In the genomic region with DNA sequence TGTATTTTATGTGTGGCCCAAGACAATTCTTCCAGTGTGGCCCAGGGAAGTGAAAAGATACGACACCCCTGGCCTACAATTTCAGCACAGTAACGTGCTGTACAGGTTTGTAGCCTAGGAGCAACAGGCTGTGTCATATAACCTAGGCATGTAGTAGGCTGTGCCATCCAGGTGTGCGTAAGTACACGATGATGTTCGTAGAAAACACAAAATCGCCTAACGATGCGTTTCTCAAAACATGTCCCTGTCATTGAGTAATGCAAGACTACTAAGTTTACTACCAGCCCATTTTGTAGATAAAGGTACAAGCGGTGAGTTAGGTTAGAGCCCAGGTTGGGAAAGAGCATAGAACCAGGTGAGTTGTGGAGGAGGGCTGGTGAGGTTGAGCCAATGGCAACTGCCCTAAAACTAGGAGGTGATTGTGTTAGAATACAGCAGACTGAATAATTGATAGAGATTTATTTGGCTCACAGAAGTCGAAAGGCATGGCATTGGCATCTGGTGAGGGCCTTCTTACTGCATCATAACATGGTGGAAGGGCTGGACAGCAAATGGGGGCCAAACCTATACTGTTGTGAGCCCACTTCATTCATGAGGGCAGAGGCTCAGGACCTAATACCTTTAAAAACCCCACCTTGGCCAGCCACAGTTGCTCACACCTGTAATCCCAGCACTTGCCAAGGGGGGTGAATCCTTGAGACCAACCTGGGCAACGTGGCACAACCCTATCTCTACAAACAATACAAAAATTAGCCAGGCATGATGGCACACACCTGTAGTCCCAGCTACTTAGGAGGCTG, we compare ENCODE assay signal across 12 cellular contexts. TPM values are rescaled to one million over a fixed set of nuclear protein-coding genes. Genes with fewer than 3 reads are reported as not detected.
DNase-seq lines count a peak whose midpoint lies in the region; ATAC-seq, FAIRE-seq and TF ChIP-seq lines count a peak whose summit lies in the region.
"Had no signal": no experiment of that assay in that cellular context is flagged by ENCODE, and none has a peak within 500 bp of the region (broad histone marks: within the 10 kb centered on the region; RNA-seq: fewer than 3 reads in every experiment).

No MANE protein-coding gene starts in this region.

- H3K4me3 Mint-ChIP-seq in GM23338: no peak overlapping the region

- H3K27ac Mint-ChIP-seq in GM23338: no peak overlapping the region

- peak in 1 of 2 experiments; percentile 43 for DNase-seq in A549 (ENCODE audit: low read depth in 1 of 2, low spot score in 1 of 2)
- DNase-seq in GM23338 (ENCODE audit: low spot score): no peak
- peak; percentile 70 for DNase-seq in activated CD8-positive, alpha-beta memory T cell treated with anti-CD3 and anti-CD28 coated beads, Interleukin-2, amount 50 U/mL, for 48 hours
- peak; percentile 33 for DNase-seq in glomerular visceral epithelial cell (ENCODE audit: extremely low spot score)
- DNase-seq in activated CD4-positive, CD25-positive, alpha-beta regulatory T cell (lab: John Stamatoyannopoulos, UW): no peak
- no peak for DNase-seq in ascending aorta (ENCODE audit: low spot score in 2 of 2)

- TF ChIP-seq CTCF in A549 (IDR thresholded peaks at IDR 0.05) (no peak), GM23338 (conservative IDR thresholded peaks at IDR 0.05; ENCODE audit: low read depth in 2 of 2) (no peak), ascending aorta (IDR thresholded peaks at IDR 0.05) (no peak)

- intact Hi-C loops in ascending aorta (cut with DNase I): no loop called here

- H3K36me3 Mint-ChIP-seq in GM23338 (ENCODE audit: low read depth): peaks cover 52% of the 10 kb centered on the region

- no peak for TF ChIP-seq POLR2A in A549 (IDR thresholded peaks at IDR 0.05; ENCODE audit: low read length)

- H3K4me1 Mint-ChIP-seq in GM23338: peaks cover 16% of the 10 kb centered on the region

- peaks cover 31% of the 10 kb centered on the region for H3K4me1 ChIP-seq in A549
- peaks cover 7% of the 10 kb centered on the region; the same call in 1 of the 2 replicates for H3K4me1 ChIP-seq in GM23338 (ENCODE audit: insufficient read depth)
- H3K4me1 ChIP-seq in ascending aorta: peaks cover 12 to 20% of the 10 kb centered on the region in 2 donors

- no peak for TF ChIP-seq EP300 in A549 (IDR thresholded peaks at IDR 0.05)

- H3K36me3 ChIP-seq in GM23338 (ENCODE audit: insufficient read depth) (peaks cover 39% of the 10 kb centered on the region), ascending aorta (peaks cover 60 to 62% of the 10 kb centered on the region in 2 donors)

- no peak overlapping the region for H2AFZ ChIP-seq in GM23338

- 89% methylated on average over 11 of the region's 11 CpGs for WGBS in A549 (ENCODE audit: missing lambda C conversion rate)

- no peak overlapping the region for H3K27ac ChIP-seq in A549
- peak overlapping the region; percentile 91 for H3K27ac ChIP-seq in GM23338 (ENCODE audit: low read depth)
- H3K27ac ChIP-seq in ascending aorta: no peak overlapping the region
- H3K27ac ChIP-seq: C4-2B had no signal

- H3F3A ChIP-seq in GM23338 (replicated peaks; ENCODE audit: low read depth): peaks cover 54% of the 10 kb centered on the region

- H3K9me3 Mint-ChIP-seq in GM23338: peaks cover under 1% of the 10 kb centered on the region; the same call in 1 of the 3 replicates

- H3K9me2 ChIP-seq in GM23338 (ENCODE audit: insufficient read depth): no peaks in the 10 kb centered on the region

- POLR2A ChIA-PET in A549 (lab: Yijun Ruan, JAX): interaction anchor here (0.7 to 1.7 kb wide), 3 partner anchors 15 to 343 kb away, joined by 4 to 9 read pairs (median 7); no protein-coding TSS in a partner anchor

- peaks cover 17% of the 10 kb centered on the region for H3K27me3 Mint-ChIP-seq in GM23338 (ENCODE audit: insufficient read depth, low read depth, poor library complexity)

- peaks cover 23% of the 10 kb centered on the region for H4K20me1 ChIP-seq in GM23338 (replicated peaks; ENCODE audit: insufficient read depth)

- no peak for FAIRE-seq in A549 (lab: Jason Lieb, UNC)
- FAIRE-seq: GM18507 had no signal

- no peak for TF ChIP-seq RAD21 in A549 (conservative IDR thresholded peaks at IDR 0.05 in 1 of 2, IDR thresholded peaks at IDR 0.05 in 1 of 2)

- H3K9me3 ChIP-seq in A549: no peaks in the 10 kb centered on the region
- no peaks in the 10 kb centered on the region for H3K9me3 ChIP-seq in ascending aorta
- H3K9me3 ChIP-seq: esophagus muscularis mucosa had no signal

- H3K4me2 ChIP-seq in A549: peak overlapping the region; percentile 81; the same call in 1 of the 3 replicates
- H3K4me2 ChIP-seq in GM23338: no peak overlapping the region

- peaks cover 15% of the 10 kb centered on the region for H3K79me2 ChIP-seq in GM23338 (replicated peaks; ENCODE audit: insufficient read depth)

- peak; percentile 1 to 2; a peak in 3 of 6 replicates for ATAC-seq in A549
- ATAC-seq in GM23338: no peak
- no peak for ATAC-seq in activated CD4-positive, CD25-positive, alpha-beta regulatory T cell treated with anti-CD3 and anti-CD28 coated beads, Interleukin-2, amount 50 U/mL, for 24 hours
- ATAC-seq in GM19455 (IDR thresholded peaks at IDR 0.05; ENCODE audit: unreplicated experiment): no peak
- ATAC-seq: Right ventricle myocardium inferior had no signal

- H3K27me3 ChIP-seq in GM23338 (ENCODE audit: insufficient read depth) (no peaks in the 10 kb centered on the region), ascending aorta (no peaks in the 10 kb centered on the region)
- H3K27me3 ChIP-seq: esophagus muscularis mucosa had no signal

- CTCF ChIA-PET in A549 (lab: Yijun Ruan, JAX): interaction anchor here (0.5 to 18.1 kb wide), 12 partner anchors 15 to 1077 kb away, joined by 3 to 329 read pairs (median 5); partner anchors contain the start of gene GAST

- H3K4me3 ChIP-seq in A549 (no peak overlapping the region), GM23338 (no peak overlapping the region), ascending aorta (no peak overlapping the region)
- H3K4me3 ChIP-seq: esophagus muscularis mucosa had no signal

TF ChIP-seq in A549, 52 proteins besides CTCF, POLR2A, EP300 and RAD21 (continues in another document):
- no peak for TF ChIP-seq ELK1 (IDR thresholded peaks at IDR 0.05; ENCODE audit: low read depth, low read length)
- no peak for TF ChIP-seq CHD2 (IDR thresholded peaks at IDR 0.05; ENCODE audit: low read length, partially characterized antibody)
- no peak for TF ChIP-seq RFX5 (IDR thresholded peaks at IDR 0.05)
- TF ChIP-seq RCOR1 (IDR thresholded peaks at IDR 0.05; ENCODE audit: low read depth, low read length): no peak
- peak; percentile 98 for TF ChIP-seq RARB (CRISPR knock-in tag; IDR thresholded peaks at IDR 0.05)

TF ChIP-seq in GM23338, 12 proteins besides CTCF, POLR2A, EP300 and RAD21:
- TF ChIP-seq, protein P1, sequence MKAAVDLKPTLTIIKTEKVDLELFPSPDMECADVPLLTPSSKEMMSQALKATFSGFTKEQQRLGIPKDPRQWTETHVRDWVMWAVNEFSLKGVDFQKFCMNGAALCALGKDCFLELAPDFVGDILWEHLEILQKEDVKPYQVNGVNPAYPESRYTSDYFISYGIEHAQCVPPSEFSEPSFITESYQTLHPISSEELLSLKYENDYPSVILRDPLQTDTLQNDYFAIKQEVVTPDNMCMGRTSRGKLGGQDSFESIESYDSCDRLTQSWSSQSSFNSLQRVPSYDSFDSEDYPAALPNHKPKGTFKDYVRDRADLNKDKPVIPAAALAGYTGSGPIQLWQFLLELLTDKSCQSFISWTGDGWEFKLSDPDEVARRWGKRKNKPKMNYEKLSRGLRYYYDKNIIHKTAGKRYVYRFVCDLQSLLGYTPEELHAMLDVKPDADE (IDR thresholded peaks at IDR 0.05): no peak
- TF ChIP-seq POLR2AphosphoS5 (IDR thresholded peaks at IDR 0.05; ENCODE audit: low read depth): peak; percentile 22

RNA-seq across cellular contexts. Expression of gene EIF1, which starts 4.2 kb away (rescaled TPM):
- 873 and 1,224 TPM in 2 replicates for polyA plus RNA-seq in A549 (2011; rRNA removed)
- polyA plus RNA-seq in A549 (2012; cell fraction: cytosol; rRNA removed): 405 and 437 TPM in 2 replicates
- 286 and 291 TPM in 2 replicates for polyA plus RNA-seq in A549 (2012; cell fraction: nucleus; rRNA removed)
- 827 to 920 TPM (median 834 TPM) in 3 replicates for polyA plus RNA-seq in A549 (2017; fragmentation: RNase III; extraction: RNeasy Plus Mini Kit Qiagen cat#74134 plus additional on column Dnase treatment)
- 275 and 286 TPM in 2 replicates for polyA minus RNA-seq in A549 (2011; rRNA and poly(A)+ RNA removed)
- total RNA-seq in GM23338 (2014; rRNA removed; shearing (Covaris generic)): 270 and 272 TPM in 2 replicates
- 525 and 603 TPM in 2 replicates for polyA plus RNA-seq in GM23338 (2016; fragmentation: Nextera tagmentation; extraction: Ambion mirVana)
- 102 TPM for total RNA-seq in ascending aorta

RNA-seq across cellular contexts. Expression of gene GAST, which starts 19.2 kb away (rescaled TPM):
- polyA plus RNA-seq in A549 (2011; rRNA removed) (not detected in 2 replicates), A549 (2017; fragmentation: RNase III; extraction: RNeasy Plus Mini Kit Qiagen cat#74134 plus additional on column Dnase treatment) (not detected in 3 replicates), GM23338 (2016; fragmentation: Nextera tagmentation; extraction: Ambion mirVana) (not detected in 2 replicates)
- polyA plus RNA-seq in A549 (2012; cell fraction: cytosol; rRNA removed): not detected in 2 replicates
- polyA plus RNA-seq in A549 (2012; cell fraction: nucleus; rRNA removed): not detected in 2 replicates
- polyA minus RNA-seq in A549 (2011; rRNA and poly(A)+ RNA removed): not detected in 2 replicates
- total RNA-seq in GM23338 (2014; rRNA removed; shearing (Covaris generic)): not detected in 2 replicates
- not detected for total RNA-seq in ascending aorta
- total RNA-seq: esophagus muscularis mucosa, Right ventricle myocardium inferior had no signal

RNA-seq across cellular contexts. Expression of gene HAP1, which starts 41.5 kb away (rescaled TPM):
- polyA plus RNA-seq in A549 (2011; rRNA removed) (2.0 and 2.2 TPM in 2 replicates), A549 (2017; fragmentation: RNase III; extraction: RNeasy Plus Mini Kit Qiagen cat#74134 plus additional on column Dnase treatment) (1.3 to 2.3 TPM (median 1.6 TPM) in 3 replicates), GM23338 (2016; fragmentation: Nextera tagmentation; extraction: Ambion mirVana) (1.4 and 1.6 TPM in 2 replicates)
- polyA plus RNA-seq in A549 (2012; cell fraction: cytosol; rRNA removed): 0.86 and 1.2 TPM in 2 replicates
- polyA plus RNA-seq in A549 (2012; cell fraction: nucleus; rRNA removed): 8.2 and 8.4 TPM in 2 replicates
- polyA minus RNA-seq in A549 (2011; rRNA and poly(A)+ RNA removed): 0.66 and 1.2 TPM in 2 replicates
- 2.2 and 3.5 TPM in 2 replicates for total RNA-seq in GM23338 (2014; rRNA removed; shearing (Covaris generic))
- total RNA-seq in ascending aorta: not detected

Comparison
In these comparisons a context has a peak if more than half of its experiments do, and no peak if none do; other contexts are left out.
1. ATAC-seq: peak in A549 (2 of 2); none in GM23338 (single experiment), activated CD4-positive, CD25-positive, alpha-beta regulatory T cell treated with anti-CD3 and anti-CD28 coated beads, Interleukin-2, amount 50 U/mL, for 24 hours (0 of 2) and GM19455 (single experiment).
2. DNase-seq: peak in activated CD8-positive, alpha-beta memory T cell treated with anti-CD3 and anti-CD28 coated beads, Interleukin-2, amount 50 U/mL, for 48 hours (single experiment) and glomerular visceral epithelial cell (single experiment); none in GM23338 (single experiment), activated CD4-positive, CD25-positive, alpha-beta regulatory T cell (0 of 4) and ascending aorta (0 of 2).